9 cellular contexts compared by ENCODE assay signal in the genomic region with DNA sequence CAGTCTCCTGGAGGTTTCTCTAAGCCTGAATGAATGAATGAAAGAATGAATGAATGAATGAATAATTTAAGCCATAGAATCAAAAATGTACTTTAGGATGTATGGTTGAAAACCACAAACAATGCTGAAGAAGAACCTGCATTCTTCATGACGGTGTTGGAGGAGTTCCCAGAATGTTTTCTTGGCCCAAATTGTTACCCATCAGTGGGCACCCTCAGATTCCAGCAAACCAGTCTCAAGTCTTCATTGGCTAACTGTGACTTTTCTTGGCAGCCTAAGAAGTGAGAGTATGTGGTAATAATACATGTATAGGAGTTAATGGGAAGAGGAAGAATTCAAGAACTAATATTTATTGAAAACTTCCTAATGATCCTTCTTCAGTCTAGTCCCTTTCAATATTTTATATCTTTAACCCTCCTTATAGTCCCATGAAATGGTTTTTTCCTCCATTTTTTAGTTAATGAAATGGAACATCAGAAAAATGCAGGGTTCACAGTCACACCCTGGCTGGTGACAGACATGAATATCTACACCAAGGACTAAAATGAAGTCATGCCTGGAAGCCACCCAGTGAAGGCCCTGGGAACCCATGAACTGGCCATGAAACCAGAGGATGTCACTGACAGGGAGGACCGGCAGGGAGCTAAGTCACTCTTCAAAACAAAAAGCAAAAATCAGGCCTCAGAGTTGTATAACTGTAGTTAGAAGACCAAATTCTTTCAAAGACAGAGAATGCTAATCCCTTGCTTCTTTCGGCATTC. TPM values are rescaled to one million over a fixed set of nuclear protein-coding genes. Genes with fewer than 3 reads are reported as not detected.
"Had no signal": no experiment of that assay in that cellular context is flagged by ENCODE, and none has a peak within 500 bp of the region (broad histone marks: within the 10 kb centered on the region; RNA-seq: fewer than 3 reads in every experiment).

No MANE protein-coding gene starts in this region.

RNA-seq across cellular contexts. Expression of a gene that starts 29.9 kb away (rescaled TPM):
- total RNA-seq: activated CD4-positive, alpha-beta T cell treated with anti-CD3 and anti-CD28 coated beads for 36 hours; activated CD4-positive, alpha-beta T cell treated with anti-CD3 and anti-CD28 coated beads, Interleukin-2, amount 10 ng/mL, durations not matched to agents 7 days and 5 days; activated CD8-positive, alpha-beta T cell treated with anti-CD3 and anti-CD28 coated beads, Interleukin-2, amount 10 ng/mL, durations not matched to agents 7 days and 5 days; activated naive CD8-positive, alpha-beta T cell treated with anti-CD3 and anti-CD28 coated beads, Interleukin-2, amount 10 ng/mL, durations not matched to agents 7 days and 5 days; activated T-helper 2 cell treated with anti-CD3 and anti-CD28 coated beads, Interferon-gamma antibody, Interleukin-2, Interleukin-4, amounts not matched to agents 10 μg/mL and 5 μg/mL and 100 μg/mL, durations not matched to agents 14 hours and 24 hours and 36 hours; bronchial epithelial cell; SJSA1; WTC11 had no signal
- polyA plus RNA-seq: SK-N-SH had no signal

RNA-seq across cellular contexts. Expression of a gene that starts 39.0 kb away (rescaled TPM):
- total RNA-seq: activated CD4-positive, alpha-beta T cell treated with anti-CD3 and anti-CD28 coated beads for 36 hours; activated CD4-positive, alpha-beta T cell treated with anti-CD3 and anti-CD28 coated beads, Interleukin-2, amount 10 ng/mL, durations not matched to agents 7 days and 5 days; activated CD8-positive, alpha-beta T cell treated with anti-CD3 and anti-CD28 coated beads, Interleukin-2, amount 10 ng/mL, durations not matched to agents 7 days and 5 days; activated naive CD8-positive, alpha-beta T cell treated with anti-CD3 and anti-CD28 coated beads, Interleukin-2, amount 10 ng/mL, durations not matched to agents 7 days and 5 days; activated T-helper 2 cell treated with anti-CD3 and anti-CD28 coated beads, Interferon-gamma antibody, Interleukin-2, Interleukin-4, amounts not matched to agents 10 μg/mL and 5 μg/mL and 100 μg/mL, durations not matched to agents 14 hours and 24 hours and 36 hours; bronchial epithelial cell; SJSA1; WTC11 had no signal
- polyA plus RNA-seq: SK-N-SH had no signal
